28 cellular contexts compared by ENCODE assay signal in the genomic region with DNA sequence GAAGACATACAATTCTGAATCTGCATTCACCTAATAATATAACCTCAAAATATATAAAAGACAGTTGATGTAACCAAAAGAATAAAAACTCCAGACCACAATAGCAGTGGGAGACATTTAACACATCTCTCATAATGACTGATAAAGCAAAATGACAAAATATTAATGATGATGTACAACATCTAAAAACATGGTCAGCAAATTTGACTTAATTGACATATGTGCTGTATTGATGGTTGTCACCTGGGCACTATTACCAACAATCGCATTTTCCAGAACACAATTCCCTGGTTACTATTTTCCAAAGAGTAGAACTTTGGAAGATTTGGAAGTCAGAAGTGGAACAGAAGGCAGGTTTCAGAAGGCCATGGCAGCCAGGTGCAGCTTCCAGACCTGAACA.
"Had no signal": no experiment of that assay in that cellular context is flagged by ENCODE, and none has a peak within 500 bp of the region (broad histone marks: within the 10 kb centered on the region; RNA-seq: fewer than 3 reads in every experiment).

No MANE protein-coding gene starts in this region.

- H3K4me1 ChIP-seq: colonic mucosa, esophagus muscularis mucosa, esophagus squamous epithelium, foreskin keratinocyte, gastrocnemius medialis, gastroesophageal sphincter had no signal

- ATAC-seq: effector memory CD8-positive, alpha-beta T cell; esophagus mucosa; foreskin keratinocyte; gastrocnemius medialis; gastroesophageal sphincter; heart left ventricle; heart right ventricle had no signal

- DNase-seq: colonic mucosa; cortex of kidney; dermis blood vessel endothelial cell; dorsolateral prefrontal cortex; effector CD4-positive, alpha-beta T cell; effector CD8-positive, alpha-beta T cell; effector memory CD4-positive, alpha-beta T cell; effector memory CD8-positive, alpha-beta T cell; endodermal cell; erythroblast; esophagus squamous epithelium; foreskin fibroblast; foreskin keratinocyte; foreskin melanocyte; gastrocnemius medialis; glutamatergic neuron; head of caudate nucleus; heart left ventricle; heart right ventricle had no signal

- FAIRE-seq: colon, endometrium, endothelial cell of umbilical vein, frontal cortex had no signal

- H3K27ac ChIP-seq: colonic mucosa, coronary artery, dorsolateral prefrontal cortex, epithelial cell of prostate, esophagus muscularis mucosa, esophagus squamous epithelium, foreskin keratinocyte, gastrocnemius medialis, gastroesophageal sphincter, heart left ventricle, heart right ventricle had no signal

- H3K36me3 ChIP-seq: colonic mucosa, esophagus muscularis mucosa, esophagus squamous epithelium, gastrocnemius medialis, gastroesophageal sphincter, heart left ventricle, heart right ventricle had no signal

- H3K27me3 ChIP-seq: colonic mucosa, dorsolateral prefrontal cortex, esophagus muscularis mucosa, esophagus squamous epithelium, foreskin keratinocyte, gastrocnemius medialis, gastroesophageal sphincter, heart left ventricle, heart right ventricle had no signal

- H3K4me3 ChIP-seq: colonic mucosa, coronary artery, dorsolateral prefrontal cortex, esophagus muscularis mucosa, esophagus squamous epithelium, gastrocnemius medialis, gastroesophageal sphincter, heart left ventricle, heart right ventricle had no signal

- H3K9me3 ChIP-seq: colonic mucosa, esophagus muscularis mucosa, esophagus squamous epithelium, gastrocnemius medialis, gastroesophageal sphincter had no signal
